Comparison of ENCODE assay signal across 1 cellular context in the genomic region with DNA sequence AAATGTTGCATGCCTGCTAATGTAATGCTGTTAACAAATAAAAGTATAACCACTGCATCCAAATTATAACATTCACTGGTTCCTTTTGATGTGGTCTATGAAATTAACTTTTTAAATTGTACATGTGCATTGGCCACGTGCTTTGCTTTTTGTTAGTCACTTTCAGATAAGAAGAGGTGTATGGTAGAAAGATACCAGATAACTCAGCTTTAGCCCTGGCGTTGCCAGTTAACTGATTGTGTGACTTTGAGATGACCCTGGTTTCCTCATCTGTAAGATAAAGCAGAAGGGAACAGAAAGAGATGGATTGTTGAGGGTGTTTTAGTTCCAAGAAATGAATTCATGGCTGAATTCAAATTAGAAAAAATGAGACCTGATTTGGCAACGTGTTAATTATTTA.
TF ChIP-seq lines count a peak whose summit lies in the region.

No MANE protein-coding gene starts in this region.

TF ChIP-seq in K562, 482 proteins besides CTCF, POLR2A, EP300 and RAD21 (continued from another document and continues in another):
- TF ChIP-seq, protein P1, sequence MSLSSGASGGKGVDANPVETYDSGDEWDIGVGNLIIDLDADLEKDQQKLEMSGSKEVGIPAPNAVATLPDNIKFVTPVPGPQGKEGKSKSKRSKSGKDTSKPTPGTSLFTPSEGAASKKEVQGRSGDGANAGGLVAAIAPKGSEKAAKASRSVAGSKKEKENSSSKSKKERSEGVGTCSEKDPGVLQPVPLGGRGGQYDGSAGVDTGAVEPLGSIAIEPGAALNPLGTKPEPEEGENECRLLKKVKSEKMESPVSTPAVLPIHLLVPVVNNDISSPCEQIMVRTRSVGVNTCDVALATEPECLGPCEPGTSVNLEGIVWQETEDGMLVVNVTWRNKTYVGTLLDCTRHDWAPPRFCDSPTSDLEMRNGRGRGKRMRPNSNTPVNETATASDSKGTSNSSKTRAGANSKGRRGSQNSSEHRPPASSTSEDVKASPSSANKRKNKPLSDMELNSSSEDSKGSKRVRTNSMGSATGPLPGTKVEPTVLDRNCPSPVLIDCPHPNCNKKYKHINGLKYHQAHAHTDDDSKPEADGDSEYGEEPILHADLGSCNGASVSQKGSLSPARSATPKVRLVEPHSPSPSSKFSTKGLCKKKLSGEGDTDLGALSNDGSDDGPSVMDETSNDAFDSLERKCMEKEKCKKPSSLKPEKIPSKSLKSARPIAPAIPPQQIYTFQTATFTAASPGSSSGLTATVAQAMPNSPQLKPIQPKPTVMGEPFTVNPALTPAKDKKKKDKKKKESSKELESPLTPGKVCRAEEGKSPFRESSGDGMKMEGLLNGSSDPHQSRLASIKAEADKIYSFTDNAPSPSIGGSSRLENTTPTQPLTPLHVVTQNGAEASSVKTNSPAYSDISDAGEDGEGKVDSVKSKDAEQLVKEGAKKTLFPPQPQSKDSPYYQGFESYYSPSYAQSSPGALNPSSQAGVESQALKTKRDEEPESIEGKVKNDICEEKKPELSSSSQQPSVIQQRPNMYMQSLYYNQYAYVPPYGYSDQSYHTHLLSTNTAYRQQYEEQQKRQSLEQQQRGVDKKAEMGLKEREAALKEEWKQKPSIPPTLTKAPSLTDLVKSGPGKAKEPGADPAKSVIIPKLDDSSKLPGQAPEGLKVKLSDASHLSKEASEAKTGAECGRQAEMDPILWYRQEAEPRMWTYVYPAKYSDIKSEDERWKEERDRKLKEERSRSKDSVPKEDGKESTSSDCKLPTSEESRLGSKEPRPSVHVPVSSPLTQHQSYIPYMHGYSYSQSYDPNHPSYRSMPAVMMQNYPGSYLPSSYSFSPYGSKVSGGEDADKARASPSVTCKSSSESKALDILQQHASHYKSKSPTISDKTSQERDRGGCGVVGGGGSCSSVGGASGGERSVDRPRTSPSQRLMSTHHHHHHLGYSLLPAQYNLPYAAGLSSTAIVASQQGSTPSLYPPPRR (CRISPR knock-in tag; IDR thresholded peaks at IDR 0.05; ENCODE audit: borderline replicate concordance) = no peak
- no peak for TF ChIP-seq KDM4B (IDR thresholded peaks at IDR 0.05; ENCODE audit: borderline replicate concordance in 2 of 2, low read depth in 1 of 2)
- TF ChIP-seq MTA3 (IDR thresholded peaks at IDR 0.05; ENCODE audit: borderline replicate concordance) = no peak
- no peak for TF ChIP-seq ZNF75A (CRISPR knock-in tag; IDR thresholded peaks at IDR 0.05)
- 0 out of 2 replicates have a peak, but pooled peaks have one; percentile 20 for TF ChIP-seq NBN (IDR thresholded peaks at IDR 0.05; ENCODE audit: low read depth)
- TF ChIP-seq BDP1 (IDR thresholded peaks at IDR 0.05; ENCODE audit: insufficient read depth, insufficient read length) = no peak
- no peak for TF ChIP-seq CCNT2 (IDR thresholded peaks at IDR 0.05; ENCODE audit: borderline replicate concordance, extremely low read depth, insufficient read length, low read depth, low read length)
- TF ChIP-seq E2F3 (CRISPR knock-in tag; IDR thresholded peaks at IDR 0.05) = no peak
- no peak for TF ChIP-seq PML (IDR thresholded peaks at IDR 0.05; ENCODE audit: low read length)
- TF ChIP-seq, protein P2, sequence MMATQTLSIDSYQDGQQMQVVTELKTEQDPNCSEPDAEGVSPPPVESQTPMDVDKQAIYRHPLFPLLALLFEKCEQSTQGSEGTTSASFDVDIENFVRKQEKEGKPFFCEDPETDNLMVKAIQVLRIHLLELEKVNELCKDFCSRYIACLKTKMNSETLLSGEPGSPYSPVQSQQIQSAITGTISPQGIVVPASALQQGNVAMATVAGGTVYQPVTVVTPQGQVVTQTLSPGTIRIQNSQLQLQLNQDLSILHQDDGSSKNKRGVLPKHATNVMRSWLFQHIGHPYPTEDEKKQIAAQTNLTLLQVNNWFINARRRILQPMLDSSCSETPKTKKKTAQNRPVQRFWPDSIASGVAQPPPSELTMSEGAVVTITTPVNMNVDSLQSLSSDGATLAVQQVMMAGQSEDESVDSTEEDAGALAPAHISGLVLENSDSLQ (IDR thresholded peaks at IDR 0.05) = no peak
- peak; percentile 67 for TF ChIP-seq SMARCE1 (IDR thresholded peaks at IDR 0.05)
- TF ChIP-seq TBL1XR1 (IDR thresholded peaks at IDR 0.05; ENCODE audit: low read length in 2 of 2) = peak in 1 of 2 experiments; percentile 34; a peak in 1 of 4 replicates
- TF ChIP-seq NCOR1 (IDR thresholded peaks at IDR 0.05) = peak; percentile 60
- TF ChIP-seq ZNF384 (IDR thresholded peaks at IDR 0.05; ENCODE audit: low read depth, low read length) = no peak
- no peak for TF ChIP-seq ZNF280A (IDR thresholded peaks at IDR 0.05; ENCODE audit: low read depth, partially characterized antibody)
- no peak for TF ChIP-seq CHD4 (IDR thresholded peaks at IDR 0.05; ENCODE audit: insufficient read depth, insufficient replicate concordance, low read depth, low read length, poor library complexity, severe bottlenecking)
- no peak for TF ChIP-seq ZSCAN32 (CRISPR knock-in tag; IDR thresholded peaks at IDR 0.05)
- no peak for TF ChIP-seq HES1 (IDR thresholded peaks at IDR 0.05; ENCODE audit: low read depth)
- TF ChIP-seq E2F1 (CRISPR knock-in tag; IDR thresholded peaks at IDR 0.05) = no peak
- TF ChIP-seq FOSL1 (tag; conservative IDR thresholded peaks at IDR 0.05) = peak; percentile 77
- no peak for TF ChIP-seq GABPB1 (CRISPR knock-in tag; IDR thresholded peaks at IDR 0.05)
- TF ChIP-seq XRCC3 (IDR thresholded peaks at IDR 0.05) = no peak
- TF ChIP-seq, protein P3, sequence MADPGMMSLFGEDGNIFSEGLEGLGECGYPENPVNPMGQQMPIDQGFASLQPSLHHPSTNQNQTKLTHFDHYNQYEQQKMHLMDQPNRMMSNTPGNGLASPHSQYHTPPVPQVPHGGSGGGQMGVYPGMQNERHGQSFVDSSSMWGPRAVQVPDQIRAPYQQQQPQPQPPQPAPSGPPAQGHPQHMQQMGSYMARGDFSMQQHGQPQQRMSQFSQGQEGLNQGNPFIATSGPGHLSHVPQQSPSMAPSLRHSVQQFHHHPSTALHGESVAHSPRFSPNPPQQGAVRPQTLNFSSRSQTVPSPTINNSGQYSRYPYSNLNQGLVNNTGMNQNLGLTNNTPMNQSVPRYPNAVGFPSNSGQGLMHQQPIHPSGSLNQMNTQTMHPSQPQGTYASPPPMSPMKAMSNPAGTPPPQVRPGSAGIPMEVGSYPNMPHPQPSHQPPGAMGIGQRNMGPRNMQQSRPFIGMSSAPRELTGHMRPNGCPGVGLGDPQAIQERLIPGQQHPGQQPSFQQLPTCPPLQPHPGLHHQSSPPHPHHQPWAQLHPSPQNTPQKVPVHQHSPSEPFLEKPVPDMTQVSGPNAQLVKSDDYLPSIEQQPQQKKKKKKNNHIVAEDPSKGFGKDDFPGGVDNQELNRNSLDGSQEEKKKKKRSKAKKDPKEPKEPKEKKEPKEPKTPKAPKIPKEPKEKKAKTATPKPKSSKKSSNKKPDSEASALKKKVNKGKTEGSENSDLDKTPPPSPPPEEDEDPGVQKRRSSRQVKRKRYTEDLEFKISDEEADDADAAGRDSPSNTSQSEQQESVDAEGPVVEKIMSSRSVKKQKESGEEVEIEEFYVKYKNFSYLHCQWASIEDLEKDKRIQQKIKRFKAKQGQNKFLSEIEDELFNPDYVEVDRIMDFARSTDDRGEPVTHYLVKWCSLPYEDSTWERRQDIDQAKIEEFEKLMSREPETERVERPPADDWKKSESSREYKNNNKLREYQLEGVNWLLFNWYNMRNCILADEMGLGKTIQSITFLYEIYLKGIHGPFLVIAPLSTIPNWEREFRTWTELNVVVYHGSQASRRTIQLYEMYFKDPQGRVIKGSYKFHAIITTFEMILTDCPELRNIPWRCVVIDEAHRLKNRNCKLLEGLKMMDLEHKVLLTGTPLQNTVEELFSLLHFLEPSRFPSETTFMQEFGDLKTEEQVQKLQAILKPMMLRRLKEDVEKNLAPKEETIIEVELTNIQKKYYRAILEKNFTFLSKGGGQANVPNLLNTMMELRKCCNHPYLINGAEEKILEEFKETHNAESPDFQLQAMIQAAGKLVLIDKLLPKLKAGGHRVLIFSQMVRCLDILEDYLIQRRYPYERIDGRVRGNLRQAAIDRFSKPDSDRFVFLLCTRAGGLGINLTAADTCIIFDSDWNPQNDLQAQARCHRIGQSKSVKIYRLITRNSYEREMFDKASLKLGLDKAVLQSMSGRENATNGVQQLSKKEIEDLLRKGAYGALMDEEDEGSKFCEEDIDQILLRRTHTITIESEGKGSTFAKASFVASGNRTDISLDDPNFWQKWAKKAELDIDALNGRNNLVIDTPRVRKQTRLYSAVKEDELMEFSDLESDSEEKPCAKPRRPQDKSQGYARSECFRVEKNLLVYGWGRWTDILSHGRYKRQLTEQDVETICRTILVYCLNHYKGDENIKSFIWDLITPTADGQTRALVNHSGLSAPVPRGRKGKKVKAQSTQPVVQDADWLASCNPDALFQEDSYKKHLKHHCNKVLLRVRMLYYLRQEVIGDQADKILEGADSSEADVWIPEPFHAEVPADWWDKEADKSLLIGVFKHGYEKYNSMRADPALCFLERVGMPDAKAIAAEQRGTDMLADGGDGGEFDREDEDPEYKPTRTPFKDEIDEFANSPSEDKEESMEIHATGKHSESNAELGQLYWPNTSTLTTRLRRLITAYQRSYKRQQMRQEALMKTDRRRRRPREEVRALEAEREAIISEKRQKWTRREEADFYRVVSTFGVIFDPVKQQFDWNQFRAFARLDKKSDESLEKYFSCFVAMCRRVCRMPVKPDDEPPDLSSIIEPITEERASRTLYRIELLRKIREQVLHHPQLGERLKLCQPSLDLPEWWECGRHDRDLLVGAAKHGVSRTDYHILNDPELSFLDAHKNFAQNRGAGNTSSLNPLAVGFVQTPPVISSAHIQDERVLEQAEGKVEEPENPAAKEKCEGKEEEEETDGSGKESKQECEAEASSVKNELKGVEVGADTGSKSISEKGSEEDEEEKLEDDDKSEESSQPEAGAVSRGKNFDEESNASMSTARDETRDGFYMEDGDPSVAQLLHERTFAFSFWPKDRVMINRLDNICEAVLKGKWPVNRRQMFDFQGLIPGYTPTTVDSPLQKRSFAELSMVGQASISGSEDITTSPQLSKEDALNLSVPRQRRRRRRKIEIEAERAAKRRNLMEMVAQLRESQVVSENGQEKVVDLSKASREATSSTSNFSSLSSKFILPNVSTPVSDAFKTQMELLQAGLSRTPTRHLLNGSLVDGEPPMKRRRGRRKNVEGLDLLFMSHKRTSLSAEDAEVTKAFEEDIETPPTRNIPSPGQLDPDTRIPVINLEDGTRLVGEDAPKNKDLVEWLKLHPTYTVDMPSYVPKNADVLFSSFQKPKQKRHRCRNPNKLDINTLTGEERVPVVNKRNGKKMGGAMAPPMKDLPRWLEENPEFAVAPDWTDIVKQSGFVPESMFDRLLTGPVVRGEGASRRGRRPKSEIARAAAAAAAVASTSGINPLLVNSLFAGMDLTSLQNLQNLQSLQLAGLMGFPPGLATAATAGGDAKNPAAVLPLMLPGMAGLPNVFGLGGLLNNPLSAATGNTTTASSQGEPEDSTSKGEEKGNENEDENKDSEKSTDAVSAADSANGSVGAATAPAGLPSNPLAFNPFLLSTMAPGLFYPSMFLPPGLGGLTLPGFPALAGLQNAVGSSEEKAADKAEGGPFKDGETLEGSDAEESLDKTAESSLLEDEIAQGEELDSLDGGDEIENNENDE (IDR thresholded peaks at IDR 0.05; ENCODE audit: low read depth, low read length) = no peak
- no peak for TF ChIP-seq ZBTB17 (CRISPR knock-in tag; IDR thresholded peaks at IDR 0.05)
- TF ChIP-seq BRCA1 (IDR thresholded peaks at IDR 0.05) = no peak
- no peak for TF ChIP-seq BRCA1 (CRISPR knock-in tag; IDR thresholded peaks at IDR 0.05)
- TF ChIP-seq DNMT1 (IDR thresholded peaks at IDR 0.05) = no peak
- no peak for TF ChIP-seq HEY1 (CRISPR knock-in tag; IDR thresholded peaks at IDR 0.05; ENCODE audit: borderline replicate concordance)
- no peak for TF ChIP-seq DACH1 (IDR thresholded peaks at IDR 0.05; ENCODE audit: partially characterized antibody)
- TF ChIP-seq POLR3G (IDR thresholded peaks at IDR 0.05; ENCODE audit: extremely low read depth, insufficient read length, insufficient replicate concordance) = no peak
- no peak for TF ChIP-seq SMAD2 (IDR thresholded peaks at IDR 0.05; ENCODE audit: low read depth, low read length)
- no peak for TF ChIP-seq ZNF408 (CRISPR knock-in tag; IDR thresholded peaks at IDR 0.05; ENCODE audit: low read depth)
- TF ChIP-seq, protein P4, sequence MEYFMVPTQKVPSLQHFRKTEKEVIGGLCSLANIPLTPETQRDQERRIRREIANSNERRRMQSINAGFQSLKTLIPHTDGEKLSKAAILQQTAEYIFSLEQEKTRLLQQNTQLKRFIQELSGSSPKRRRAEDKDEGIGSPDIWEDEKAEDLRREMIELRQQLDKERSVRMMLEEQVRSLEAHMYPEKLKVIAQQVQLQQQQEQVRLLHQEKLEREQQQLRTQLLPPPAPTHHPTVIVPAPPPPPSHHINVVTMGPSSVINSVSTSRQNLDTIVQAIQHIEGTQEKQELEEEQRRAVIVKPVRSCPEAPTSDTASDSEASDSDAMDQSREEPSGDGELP (CRISPR knock-in tag; IDR thresholded peaks at IDR 0.05; ENCODE audit: borderline replicate concordance) = no peak
- TF ChIP-seq PRMT5 (CRISPR knock-in tag; IDR thresholded peaks at IDR 0.05) = no peak
- TF ChIP-seq C11orf30 (IDR thresholded peaks at IDR 0.05; ENCODE audit: low read depth) = no peak
- TF ChIP-seq ZNF655 (CRISPR knock-in tag; IDR thresholded peaks at IDR 0.05) = no peak
